Comparison of ENCODE assay signal across 22 cellular contexts in the genomic region with DNA sequence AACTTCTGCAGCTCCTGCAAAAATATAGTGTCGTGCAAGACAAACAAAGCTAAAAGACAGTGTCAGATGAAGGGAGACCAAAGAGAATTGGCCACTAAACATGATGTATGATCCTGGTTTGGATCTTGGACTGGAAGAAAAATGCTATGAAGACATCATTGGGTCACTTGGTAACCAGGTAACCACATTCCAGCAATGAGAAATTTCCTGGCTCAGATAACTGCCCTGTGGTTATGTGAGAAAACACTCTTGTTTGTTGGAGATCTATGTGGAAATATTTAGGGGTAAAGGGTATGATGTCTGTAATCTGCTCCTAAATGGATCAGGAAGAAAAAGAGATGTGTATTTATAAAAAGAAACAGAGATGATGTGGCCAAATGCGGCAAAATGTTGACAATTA. TPM values are rescaled to one million over a fixed set of nuclear protein-coding genes. Genes with fewer than 3 reads are reported as not detected.
DNase-seq lines count a peak whose midpoint lies in the region; ATAC-seq, FAIRE-seq and TF ChIP-seq lines count a peak whose summit lies in the region.
"Had no signal": no experiment of that assay in that cellular context is flagged by ENCODE, and none has a peak within 500 bp of the region (broad histone marks: within the 10 kb centered on the region; RNA-seq: fewer than 3 reads in every experiment).

No MANE protein-coding gene starts in this region.

- DNase-seq in EH (ENCODE audit: low read depth) (peak; percentile 44), RCC 7860 (ENCODE audit: low spot score) (peak; percentile 69), epithelial cell of proximal tubule (ENCODE audit: low read depth) (peak; percentile 66), neural crest cell (ENCODE audit: low read depth, low spot score) (no peak), OCI-M1 (lab: John Stamatoyannopoulos, UW) (no peak)
- DNase-seq: activated CD4-positive, alpha-beta T cell treated with anti-CD3 and anti-CD28 coated beads, Interleukin-2, amount 50 U/mL, for 4 hours; activated naive CD8-positive, alpha-beta T cell treated with anti-CD3 and anti-CD28 coated beads, Interleukin-2, amount 50 U/mL, for 24 hours; activated T-cell treated with anti-CD3 and anti-CD28 coated beads, Interleukin-2, amount 50 U/mL, for 72 hours; DMS153; erythroblast; GOT3; naive thymus-derived CD4-positive, alpha-beta T cell; NCI-H1048; substantia nigra had no signal

- peak overlapping the region; percentile 37 for H3K27ac Mint-ChIP-seq in neural crest cell (ENCODE audit: unreplicated experiment)
- H3K27ac Mint-ChIP-seq: activated naive CD8-positive, alpha-beta T cell treated with anti-CD3 and anti-CD28 coated beads, Interleukin-2, amount 50 U/mL, for 24 hours; activated T-cell treated with anti-CD3 and anti-CD28 coated beads, Interleukin-2, amount 50 U/mL, for 72 hours; B cell; naive thymus-derived CD4-positive, alpha-beta T cell had no signal

- H3K4me1 Mint-ChIP-seq in neural crest cell: peaks cover 18% of the 10 kb centered on the region
- H3K4me1 Mint-ChIP-seq: activated naive CD8-positive, alpha-beta T cell treated with anti-CD3 and anti-CD28 coated beads, Interleukin-2, amount 50 U/mL, for 24 hours; naive thymus-derived CD4-positive, alpha-beta T cell had no signal

- no peaks in the 10 kb centered on the region for H3K27me3 Mint-ChIP-seq in neural crest cell (ENCODE audit: low read depth)

- no peak overlapping the region for H3K4me3 Mint-ChIP-seq in neural crest cell
- H3K4me3 Mint-ChIP-seq: activated naive CD8-positive, alpha-beta T cell treated with anti-CD3 and anti-CD28 coated beads, Interleukin-2, amount 50 U/mL, for 24 hours; activated T-cell treated with anti-CD3 and anti-CD28 coated beads, Interleukin-2, amount 50 U/mL, for 72 hours; B cell; naive thymus-derived CD4-positive, alpha-beta T cell had no signal

- FAIRE-seq in RCC 7860 (lab: Jason Lieb, UNC): peak; percentile 32
- FAIRE-seq: colon, HepG2 had no signal

- TF ChIP-seq CTCF in epithelial cell of proximal tubule (conservative IDR thresholded peaks at IDR 0.05; ENCODE audit: low read depth, low read length) (no peak), neural crest cell (conservative IDR thresholded peaks at IDR 0.05) (no peak)

- H3K9me3 Mint-ChIP-seq in neural crest cell: peaks cover 10% of the 10 kb centered on the region

- peaks cover 9% of the 10 kb centered on the region for H3K36me3 Mint-ChIP-seq in neural crest cell (ENCODE audit: low read depth)

- ATAC-seq in GM18861 (IDR thresholded peaks at IDR 0.05; ENCODE audit: unreplicated experiment) (no peak), GM19351 (IDR thresholded peaks at IDR 0.05; ENCODE audit: unreplicated experiment) (no peak), GM18511 (IDR thresholded peaks at IDR 0.05; ENCODE audit: unreplicated experiment) (no peak)
- ATAC-seq: activated naive CD8-positive, alpha-beta T cell treated with anti-CD3 and anti-CD28 coated beads, Interleukin-2, amount 50 U/mL, for 24 hours; activated T-cell treated with anti-CD3 and anti-CD28 coated beads, Interleukin-2, amount 50 U/mL, for 72 hours; HepG2; naive thymus-derived CD4-positive, alpha-beta T cell; Panc1 had no signal

- H3K4me3 ChIP-seq in epithelial cell of proximal tubule (ENCODE audit: low read depth, low read length): no peak overlapping the region
- H3K4me3 ChIP-seq: prostate gland had no signal

RNA-seq across cellular contexts. Expression of gene ANKRD33B, which starts 45.5 kb away (rescaled TPM):
- 2.3 and 3.9 TPM in 2 replicates for total RNA-seq in epithelial cell of proximal tubule
- 0.80 and 0.84 TPM in 2 replicates for total RNA-seq in neural crest cell

Comparison
In these comparisons a context has a peak if more than half of its experiments do, and no peak if none do; other contexts are left out.
1. DNase-seq: peak in EH (single experiment), RCC 7860 (single experiment) and epithelial cell of proximal tubule (single experiment); none in neural crest cell (single experiment) and OCI-M1 (single experiment).